Comparison of ENCODE assay signal across 2 cellular contexts in the genomic region with DNA sequence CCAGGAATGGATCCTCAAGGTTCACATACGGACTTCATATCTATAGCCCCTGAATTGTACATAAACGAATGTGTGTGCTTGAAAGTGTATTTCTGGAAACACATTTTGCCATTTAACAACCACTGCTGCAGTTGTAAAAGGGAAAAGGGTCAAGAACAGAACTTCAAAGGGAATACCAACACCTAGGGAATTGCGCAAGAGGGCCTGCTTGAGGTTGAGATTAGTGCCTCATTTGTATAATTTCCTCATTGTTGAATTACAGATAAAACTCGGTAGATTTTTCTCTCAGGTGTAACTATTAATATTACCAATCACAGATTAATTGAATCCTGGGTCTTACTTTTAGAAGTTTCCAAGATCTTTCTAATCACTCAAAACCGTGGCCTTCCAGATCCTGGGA.
TF ChIP-seq lines count a peak whose summit lies in the region.

No MANE protein-coding gene starts in this region.

TF ChIP-seq in A549, 52 proteins besides CTCF, POLR2A, EP300 and RAD21:
- peak; percentile 82 to 91; a peak in 3 of 4 replicates for TF ChIP-seq CEBPB (IDR thresholded peaks at IDR 0.05)
- TF ChIP-seq HES2 (IDR thresholded peaks at IDR 0.05), result no peak
TF ChIP-seq in A549: peak in this region for 1.

TF ChIP-seq in IMR-90, 13 proteins besides CTCF, POLR2A, EP300 and RAD21:
- TF ChIP-seq CEBPB (IDR thresholded peaks at IDR 0.05; ENCODE audit: low read depth, low read length), result peak; percentile 92
- TF ChIP-seq MAFK (IDR thresholded peaks at IDR 0.05; ENCODE audit: low read depth, low read length), result no peak
- TF ChIP-seq RFX5 (IDR thresholded peaks at IDR 0.05; ENCODE audit: low read depth, low read length), result no peak
TF ChIP-seq in IMR-90: peak in this region for 1.
